Comparison of ENCODE assay signal across 17 cellular contexts in the genomic region with DNA sequence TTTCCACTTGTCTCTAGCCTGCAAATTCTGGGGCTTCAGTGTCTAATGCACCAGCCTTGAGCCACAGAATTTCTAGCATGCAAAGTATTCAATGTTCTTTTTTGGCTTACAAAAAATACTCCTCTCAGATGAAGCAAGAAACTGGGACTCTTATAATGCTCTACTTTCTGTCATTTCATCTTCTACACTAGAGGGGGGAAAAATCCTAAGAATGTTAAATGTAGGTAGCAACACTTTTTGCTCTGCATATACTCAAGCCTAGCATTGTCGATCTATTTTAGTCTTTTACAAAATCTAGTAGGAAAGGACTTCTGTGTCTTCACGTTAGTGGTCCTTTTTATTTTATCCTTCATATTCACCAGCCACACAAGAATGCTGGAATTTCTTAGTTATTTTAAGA.
"Had no signal": no experiment of that assay in that cellular context is flagged by ENCODE, and none has a peak within 500 bp of the region (broad histone marks: within the 10 kb centered on the region; RNA-seq: fewer than 3 reads in every experiment).

No MANE protein-coding gene starts in this region.

- H3K9me3 ChIP-seq: neutrophil, right atrium auricular region had no signal

- H3K4me1 Mint-ChIP-seq: naive thymus-derived CD8-positive, alpha-beta T cell had no signal

- H3K36me3 ChIP-seq: neutrophil, right atrium auricular region had no signal

- H3K27me3 ChIP-seq: neutrophil, right atrium auricular region had no signal

- H3K4me3 Mint-ChIP-seq: naive thymus-derived CD8-positive, alpha-beta T cell; type B pancreatic cell had no signal

- H3K27ac Mint-ChIP-seq: naive thymus-derived CD8-positive, alpha-beta T cell; type B pancreatic cell had no signal

- ATAC-seq: left colon; left ventricle myocardium superior; naive thymus-derived CD8-positive, alpha-beta T cell had no signal

- H3K4me1 ChIP-seq: right atrium auricular region had no signal

- H3K36me3 Mint-ChIP-seq: naive thymus-derived CD8-positive, alpha-beta T cell; type B pancreatic cell had no signal

- DNase-seq: cerebellar nuclear complex; effector CD8-positive, alpha-beta T cell; foreskin fibroblast; hippocampal formation; left colon; left ventricle myocardium superior; mesendoderm; naive thymus-derived CD8-positive, alpha-beta T cell; posterior cingulate gyrus; stimulated activated CD4-positive, alpha-beta T cell treated with anti-CD3 and anti-CD28 coated beads, Interleukin-2, amount 100 ng/mL, for 48 hours; stimulated activated naive CD4-positive, alpha-beta T cell treated with Interleukin-2 at 50 U/mL for 16 hours had no signal

- H3K4me3 ChIP-seq: coronary artery, right atrium auricular region, smooth muscle cell had no signal

- FAIRE-seq: urothelium cell line had no signal

- H3K27me3 Mint-ChIP-seq: type B pancreatic cell had no signal
